Comparison of ENCODE assay signal across 8 cellular contexts in the genomic region with DNA sequence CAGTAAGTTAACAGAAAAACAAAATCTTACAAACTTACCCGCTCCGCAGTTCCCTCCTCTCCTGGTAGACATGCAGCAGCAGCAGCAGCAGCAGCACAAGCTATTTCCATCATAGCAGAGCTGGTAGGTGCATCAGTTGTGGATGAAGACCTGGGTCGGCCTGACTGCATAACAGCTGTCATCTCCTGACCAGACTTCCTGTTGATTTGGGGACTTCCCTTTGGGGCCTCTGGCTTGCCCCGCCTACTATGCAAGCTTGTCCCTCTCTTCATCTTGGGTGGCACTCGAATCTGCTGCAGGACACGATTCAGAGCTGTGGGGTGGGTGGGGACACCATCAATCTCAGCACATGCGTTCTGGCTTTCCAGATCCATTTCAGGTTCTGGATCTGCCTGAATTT.
DNase-seq lines count a peak whose midpoint lies in the region; ATAC-seq and TF ChIP-seq lines count a peak whose summit lies in the region.

No MANE protein-coding gene starts in this region.

- ATAC-seq in GM21528 (IDR thresholded peaks at IDR 0.05; ENCODE audit: low FRiP score, unreplicated experiment): peak; percentile 62

- H3K4me3 ChIP-seq in GM12864 (ENCODE audit: low read depth, low read length) (no peak overlapping the region), MG63 (no peak overlapping the region)

- H3K27me3 ChIP-seq in MG63: no peaks in the 10 kb centered on the region

- no peak for TF ChIP-seq CTCF in GM12864 (IDR thresholded peaks at IDR 0.05; ENCODE audit: low read depth, low read length, missing control alignments)

- peak; percentile 27 for DNase-seq in GM12864 (ENCODE audit: low read depth)
- peak; percentile 60 for DNase-seq in NAMALWA (ENCODE audit: low spot score)
- peak; percentile 3 for DNase-seq in effector CD8-positive, alpha-beta T cell (lab: John Stamatoyannopoulos, UW)
- DNase-seq in MG63: no peak
- DNase-seq in SIG-M5 (lab: John Stamatoyannopoulos, UW): no peak
- no peak for DNase-seq in NCI-H2171 treated with DMSO at 0.1 percent for 48 hours (lab: John Stamatoyannopoulos, UW)
- DNase-seq in ecto neural progenitor cell (ENCODE audit: low spot score): no peak

- H3K9me3 ChIP-seq in MG63: no peaks in the 10 kb centered on the region

- H3K36me3 ChIP-seq in MG63: peaks cover 4% of the 10 kb centered on the region

Comparison
In these comparisons a context has a peak if more than half of its experiments do, and no peak if none do; other contexts are left out.
1. DNase-seq: peak in GM12864 (single experiment), NAMALWA (single experiment) and effector CD8-positive, alpha-beta T cell (single experiment); none in MG63 (single experiment), SIG-M5 (single experiment), NCI-H2171 treated with DMSO at 0.1 percent for 48 hours (single experiment) and ecto neural progenitor cell (single experiment).